ENCODE assay signal across 26 cellular contexts in genomic region chr4:142085631-142086292, GRCh38.
"Had no signal": no experiment of that assay in that cellular context is flagged by ENCODE, and none has a peak within 500 bp of the region (broad histone marks: within the 10 kb centered on the region; RNA-seq: fewer than 3 reads in every experiment).

No MANE protein-coding gene starts in this region.

- H3K4me1 Mint-ChIP-seq: activated naive CD4-positive, alpha-beta T cell treated with anti-CD3 and anti-CD28 coated beads, Interleukin-2, amount 10 ng/mL, durations not matched to agents 7 days and 5 days; memory B cell; stimulated activated naive B cell treated with anti-CD40 and anti-IgM and Interleukin-4, amounts not matched to agents 10 μg/mL and 1 μg/mL and 100 μg/mL, for 72 hours had no signal

- H3K36me3 Mint-ChIP-seq: memory B cell; natural killer cell treated with Interleukin-12 subunit alpha and Interleukin-12 subunit beta and Interleukin-15 and Interleukin-18, amount 100 ng/mL, for 72 hours; stimulated activated naive B cell treated with anti-CD40 and anti-IgM and Interleukin-4, amounts not matched to agents 10 μg/mL and 1 μg/mL and 100 μg/mL, for 72 hours had no signal

- H3K9me3 Mint-ChIP-seq: activated CD8-positive, alpha-beta T cell treated with anti-CD3 and anti-CD28 coated beads for 36 hours; activated naive CD4-positive, alpha-beta T cell treated with anti-CD3 and anti-CD28 coated beads, Interleukin-2, amount 10 ng/mL, durations not matched to agents 7 days and 5 days; activated T-helper 1 cell treated with anti-CD3 and anti-CD28 coated beads, Interleukin-12 subunit alpha, Interleukin-12 subunit beta, Interleukin-2, Interleukin-4 antibody, amounts not matched to agents 30 ng/mL and 10 ng/mL and 1 ng/mL, durations not matched to agents 14 hours and 24 hours and 36 hours; memory B cell; natural killer cell treated with Interleukin-12 subunit alpha and Interleukin-12 subunit beta and Interleukin-15 and Interleukin-18, amount 100 ng/mL, for 72 hours; stimulated activated naive B cell treated with anti-CD40 and anti-IgM and Interleukin-4, amounts not matched to agents 10 μg/mL and 1 μg/mL and 100 μg/mL, for 72 hours had no signal

- H3K4me1 ChIP-seq: body of pancreas, colonic mucosa, right atrium auricular region, stomach had no signal

- H3K36me3 ChIP-seq: cardiac muscle cell, colonic mucosa, esophagus squamous epithelium, right atrium auricular region, tibial artery had no signal

- H3K27ac Mint-ChIP-seq: activated CD8-positive, alpha-beta T cell treated with anti-CD3 and anti-CD28 coated beads for 36 hours; activated naive CD4-positive, alpha-beta T cell treated with anti-CD3 and anti-CD28 coated beads, Interleukin-2, amount 10 ng/mL, durations not matched to agents 7 days and 5 days; activated T-helper 1 cell treated with anti-CD3 and anti-CD28 coated beads, Interleukin-12 subunit alpha, Interleukin-12 subunit beta, Interleukin-2, Interleukin-4 antibody, amounts not matched to agents 30 ng/mL and 10 ng/mL and 1 ng/mL, durations not matched to agents 14 hours and 24 hours and 36 hours; memory B cell; natural killer cell treated with Interleukin-12 subunit alpha and Interleukin-12 subunit beta and Interleukin-15 and Interleukin-18, amount 100 ng/mL, for 72 hours; stimulated activated naive B cell treated with anti-CD40 and anti-IgM and Interleukin-4, amounts not matched to agents 10 μg/mL and 1 μg/mL and 100 μg/mL, for 72 hours had no signal

- H3K27me3 ChIP-seq: body of pancreas, cardiac muscle cell, colonic mucosa, esophagus squamous epithelium, heart right ventricle, right atrium auricular region, stomach, tibial artery had no signal

- H3K27me3 Mint-ChIP-seq: activated CD8-positive, alpha-beta T cell treated with anti-CD3 and anti-CD28 coated beads for 36 hours; activated naive CD4-positive, alpha-beta T cell treated with anti-CD3 and anti-CD28 coated beads, Interleukin-2, amount 10 ng/mL, durations not matched to agents 7 days and 5 days; memory B cell; natural killer cell treated with Interleukin-12 subunit alpha and Interleukin-12 subunit beta and Interleukin-15 and Interleukin-18, amount 100 ng/mL, for 72 hours; stimulated activated naive B cell treated with anti-CD40 and anti-IgM and Interleukin-4, amounts not matched to agents 10 μg/mL and 1 μg/mL and 100 μg/mL, for 72 hours had no signal

- H3K27ac ChIP-seq: body of pancreas, cardiac muscle cell, colonic mucosa, epithelial cell of prostate, esophagus squamous epithelium, heart right ventricle, right atrium auricular region, stomach, tibial artery, VCaP had no signal

- ATAC-seq: activated CD8-positive, alpha-beta T cell treated with anti-CD3 and anti-CD28 coated beads for 36 hours; body of pancreas; heart right ventricle; natural killer cell treated with Interleukin-12 subunit alpha and Interleukin-12 subunit beta and Interleukin-15 and Interleukin-18, amount 100 ng/mL, for 72 hours; stimulated activated naive B cell treated with anti-CD40 and anti-IgM and Interleukin-4, amounts not matched to agents 10 μg/mL and 1 μg/mL and 100 μg/mL, for 72 hours had no signal

- H3K4me3 Mint-ChIP-seq: activated CD8-positive, alpha-beta T cell treated with anti-CD3 and anti-CD28 coated beads for 36 hours; activated naive CD4-positive, alpha-beta T cell treated with anti-CD3 and anti-CD28 coated beads, Interleukin-2, amount 10 ng/mL, durations not matched to agents 7 days and 5 days; activated T-helper 1 cell treated with anti-CD3 and anti-CD28 coated beads, Interleukin-12 subunit alpha, Interleukin-12 subunit beta, Interleukin-2, Interleukin-4 antibody, amounts not matched to agents 30 ng/mL and 10 ng/mL and 1 ng/mL, durations not matched to agents 14 hours and 24 hours and 36 hours; memory B cell; natural killer cell treated with Interleukin-12 subunit alpha and Interleukin-12 subunit beta and Interleukin-15 and Interleukin-18, amount 100 ng/mL, for 72 hours; stimulated activated naive B cell treated with anti-CD40 and anti-IgM and Interleukin-4, amounts not matched to agents 10 μg/mL and 1 μg/mL and 100 μg/mL, for 72 hours had no signal

- H3K4me3 ChIP-seq: body of pancreas, cardiac muscle cell, colonic mucosa, esophagus squamous epithelium, heart right ventricle, right atrium auricular region, smooth muscle cell, stomach, tibial artery had no signal

- H3K9me3 ChIP-seq: body of pancreas, colonic mucosa, esophagus squamous epithelium, heart right ventricle, right atrium auricular region, stomach, tibial artery had no signal

- DNase-seq: activated CD4-positive, alpha-beta T cell treated with anti-CD3 and anti-CD28 coated beads for 4 hours; activated CD8-positive, alpha-beta T cell treated with anti-CD3 and anti-CD28 coated beads for 36 hours; activated gamma-delta T cell; activated naive CD4-positive, alpha-beta T cell treated with anti-CD3 and anti-CD28 coated beads, Interleukin-2, amount 10 ng/mL, durations not matched to agents 7 days and 5 days; anterior cingulate cortex; body of pancreas; cerebellar nuclear complex; colonic mucosa; effector CD8-positive, alpha-beta T cell; esophagus squamous epithelium; foreskin melanocyte; heart right ventricle; stimulated activated CD4-positive, alpha-beta T cell treated with anti-CD3 and anti-CD28 coated beads, Interleukin-1b, Interleukin-23, amount 100 ng/mL, for 48 hours; stimulated activated CD4-positive, alpha-beta T cell treated with anti-CD3 and anti-CD28 coated beads, Interleukin-4, amount 100 ng/mL, for 4 hours; stimulated activated CD8-positive, alpha-beta memory T cell treated with anti-CD3 and anti-CD28 coated beads, Interleukin-4, amount 100 ng/mL, for 48 hours; stimulated activated naive B cell treated with anti-CD40 and anti-IgM and Interleukin-4, amounts not matched to agents 10 μg/mL and 1 μg/mL and 100 μg/mL, for 72 hours; stomach; tibial artery had no signal
